In the genomic region with DNA sequence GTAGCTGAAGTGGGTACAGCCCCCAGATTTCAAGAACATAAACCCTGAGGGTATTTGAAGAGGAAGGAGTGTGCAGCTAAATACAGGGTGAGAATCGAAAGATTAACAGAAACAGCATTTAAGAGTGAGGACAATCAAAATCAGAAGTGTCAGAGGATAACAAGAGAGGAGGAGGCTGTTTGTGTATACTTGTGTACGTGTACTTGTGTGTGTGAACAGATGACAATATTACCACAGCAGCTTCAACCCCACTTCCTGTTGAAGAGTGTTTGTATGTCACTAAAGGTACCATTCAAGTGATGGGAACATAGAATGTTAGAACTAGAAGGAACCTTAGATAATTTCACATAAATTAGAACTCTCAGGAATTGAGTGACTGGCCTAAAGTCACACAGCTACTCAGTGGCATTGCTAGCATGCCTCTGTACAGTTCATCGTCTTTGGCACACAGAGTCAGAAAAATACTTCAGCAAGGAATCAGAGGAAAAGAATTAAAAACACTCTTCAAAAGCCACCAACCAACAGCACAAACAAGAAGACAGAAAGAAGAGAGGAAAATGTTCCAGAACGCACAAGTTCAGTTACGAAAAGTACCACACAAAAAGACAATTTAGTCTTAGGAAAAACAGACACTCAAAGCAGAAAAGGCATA, we compare ENCODE assay signal across 1 cellular context.
TF ChIP-seq lines count a peak whose summit lies in the region.

No MANE protein-coding gene starts in this region.

TF ChIP-seq in GM12878, 131 proteins besides CTCF, POLR2A, EP300 and RAD21:
- TF ChIP-seq ZBTB11 (CRISPR knock-in tag; IDR thresholded peaks at IDR 0.05) (no peak), EGR1 (IDR thresholded peaks at IDR 0.05; ENCODE audit: borderline replicate concordance in 1 of 2, low read depth in 2 of 2, low read length in 2 of 2) (no peak), SUPT20H (IDR thresholded peaks at IDR 0.05; ENCODE audit: borderline replicate concordance, control insufficient read depth, low read depth, low read length) (no peak), HDAC6 (IDR thresholded peaks at IDR 0.05; ENCODE audit: unreplicated experiment) (no peak), RCOR1 (conservative IDR thresholded peaks at IDR 0.05; ENCODE audit: low read depth, low read length) (no peak), FOXM1 (IDR thresholded peaks at IDR 0.05; ENCODE audit: low read depth, low read length) (no peak), BRCA1 (IDR thresholded peaks at IDR 0.05; ENCODE audit: low read depth, low read length) (no peak), ESRRA (IDR thresholded peaks at IDR 0.05; ENCODE audit: low read length) (no peak), TCF12 (IDR thresholded peaks at IDR 0.05; ENCODE audit: low read depth, low read length) (no peak), CHD1 (IDR thresholded peaks at IDR 0.05; ENCODE audit: low read depth, low read length) (no peak), FOXK2 (IDR thresholded peaks at IDR 0.05) (no peak), HDGF (IDR thresholded peaks at IDR 0.05) (no peak), SP1 (IDR thresholded peaks at IDR 0.05; ENCODE audit: low read depth, low read length) (no peak), SKIL (IDR thresholded peaks at IDR 0.05; ENCODE audit: low read depth, poor library complexity, severe bottlenecking) (no peak), SPI1 (IDR thresholded peaks at IDR 0.05; ENCODE audit: borderline replicate concordance, insufficient read depth, low read depth, low read length) (no peak)
